Comparison of ENCODE assay signal across 8 cellular contexts in the genomic region with DNA sequence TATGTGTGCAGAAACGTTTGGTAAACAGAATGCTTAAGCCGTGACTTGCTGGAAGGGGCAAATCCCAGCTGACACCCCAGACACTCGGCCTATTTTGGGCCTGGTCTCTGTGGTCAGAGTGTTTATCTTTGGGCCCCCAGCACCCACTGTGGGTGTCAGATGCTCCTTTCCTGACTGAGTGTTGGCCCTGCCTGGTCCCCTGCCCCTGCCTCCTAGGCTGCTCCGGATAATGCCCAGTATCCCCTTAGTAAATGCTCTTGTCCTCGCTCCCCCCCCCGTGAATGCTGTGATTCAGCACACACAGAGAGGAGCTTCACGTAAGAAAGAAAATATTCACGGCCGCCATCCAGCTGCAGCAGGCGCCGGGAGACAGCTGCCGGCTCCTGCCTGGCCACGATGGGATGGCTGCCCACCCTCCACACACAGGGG. TPM values are rescaled to one million over a fixed set of nuclear protein-coding genes. Genes with fewer than 3 reads are reported as not detected.
DNase-seq lines count a peak whose midpoint lies in the region; ATAC-seq and TF ChIP-seq lines count a peak whose summit lies in the region.

No MANE protein-coding gene starts in this region.

- H3K27me3 ChIP-seq in esophagus muscularis mucosa, result no peaks in the 10 kb centered on the region
- no peaks in the 10 kb centered on the region for H3K27me3 ChIP-seq in mucosa of rectum (ENCODE audit: control insufficient read depth in 2 of 2, insufficient read depth in 2 of 2, low read length in 2 of 2)
- no peaks in the 10 kb centered on the region for H3K27me3 ChIP-seq in upper lobe of left lung

- H3K9me3 ChIP-seq in esophagus muscularis mucosa (no peaks in the 10 kb centered on the region), mucosa of rectum (ENCODE audit: control insufficient read depth in 2 of 2, low read length in 2 of 2) (no peaks in the 10 kb centered on the region), upper lobe of left lung (no peaks in the 10 kb centered on the region)

- H3K4me3 ChIP-seq in esophagus muscularis mucosa (peak overlapping the region in 3 of 4 donors; percentile 2 to 7 (median 4)), mucosa of rectum (ENCODE audit: low read length in 2 of 2) (no peak overlapping the region), upper lobe of left lung (no peak overlapping the region)

- peaks cover 72 to 80% (median 74%) of the 10 kb centered on the region in 4 donors for H3K4me1 ChIP-seq in esophagus muscularis mucosa
- peaks cover 0 to 6% of the 10 kb centered on the region in 2 donors for H3K4me1 ChIP-seq in mucosa of rectum (ENCODE audit: control insufficient read depth in 2 of 2, insufficient read depth in 2 of 2, low read length in 2 of 2)
- H3K4me1 ChIP-seq in upper lobe of left lung, result peaks cover 21 to 41% (median 31%) of the 10 kb centered on the region in 4 donors

- in situ Hi-C loops in KBM-7 (cut with MboI; ENCODE audit: low pct_unique_long_range_greater_than_20kb, low sequenced_read_pairs), result no loop called here

- WGBS in esophagus muscularis mucosa, result 26% methylated on average over 13 of the region's 13 CpGs
- WGBS in upper lobe of left lung, 2 donors, result 62 to 66% methylated on average over 12 to 13 of the region's 13 CpGs

- ATAC-seq in upper lobe of left lung (ENCODE audit: low FRiP score in 2 of 2), result peak in 1 of 2 donors; percentile 74

- DNase-seq in NCI-H1417 (lab: John Stamatoyannopoulos, UW) (peak; percentile 5 to 70 (median 52)), NCI-H1417 treated with DMSO at 0.1 percent for 48 hours (lab: John Stamatoyannopoulos, UW) (no peak), esophagus muscularis mucosa (ENCODE audit: extremely low spot score) (no peak), upper lobe of left lung (peak in 1 of 2 donors; percentile 50), KBM-7 (no peak), GOT3 (lab: John Stamatoyannopoulos, UW) (no peak), NCI-H2107 (lab: John Stamatoyannopoulos, UW) (no peak)

- H3K27ac ChIP-seq in esophagus muscularis mucosa (replicated peaks in 1 of 4), result peak overlapping the region; percentile 81 to 89 (median 87)
- peak overlapping the region; percentile 68 to 76 for H3K27ac ChIP-seq in mucosa of rectum (ENCODE audit: low read depth in 2 of 2, low read length in 2 of 2)
- peak overlapping the region; percentile 61 to 76 (median 66) for H3K27ac ChIP-seq in upper lobe of left lung

- H3K36me3 ChIP-seq in esophagus muscularis mucosa (no peaks in the 10 kb centered on the region), mucosa of rectum (ENCODE audit: control insufficient read depth in 2 of 2, insufficient read depth in 2 of 2, low read length in 2 of 2) (no peaks in the 10 kb centered on the region), upper lobe of left lung (no peaks in the 10 kb centered on the region)

- TF ChIP-seq POLR2A in esophagus muscularis mucosa (IDR thresholded peaks at IDR 0.05; ENCODE audit: low read depth) (no peak), upper lobe of left lung (IDR thresholded peaks at IDR 0.05) (no peak)

- intact Hi-C loops in esophagus muscularis mucosa (cut with DNase I), result no loop called here

- no peak for TF ChIP-seq EP300 in esophagus muscularis mucosa (IDR thresholded peaks at IDR 0.05)
- TF ChIP-seq EP300 in upper lobe of left lung (IDR thresholded peaks at IDR 0.05), result no peak

- H3K9ac ChIP-seq in mucosa of rectum (ENCODE audit: low read depth in 1 of 2, low read length in 2 of 2), result no peak overlapping the region

- no peak for TF ChIP-seq CTCF in esophagus muscularis mucosa (IDR thresholded peaks at IDR 0.05)
- TF ChIP-seq CTCF in upper lobe of left lung (IDR thresholded peaks at IDR 0.05), result no peak

RNA-seq across cellular contexts. Expression of gene ANGPTL2, which starts 11.3 kb away (rescaled TPM):
- total RNA-seq in esophagus muscularis mucosa (10 to 100 TPM; 29.5 to 57.0 (median 41.3) TPM), upper lobe of left lung (10 to 100 TPM in 2 of 6 donors, 1 to 10 TPM in 4; 3.9 to 26.0 (median 7.9) TPM)

Comparison
In these comparisons a context has a peak if more than half of its experiments do, and no peak if none do; other contexts are left out.
1. DNase-seq: peak in NCI-H1417 (3 of 3); none in NCI-H1417 treated with DMSO at 0.1 percent for 48 hours (single experiment), esophagus muscularis mucosa (single experiment), KBM-7 (single experiment), GOT3 (single experiment) and NCI-H2107 (single experiment).
2. H3K4me3 ChIP-seq: peak in esophagus muscularis mucosa (3 of 4); none in mucosa of rectum (0 of 2) and upper lobe of left lung (0 of 4).
3. Peak in every context shown above with its lines, with median percentiles within 50 percentile points of each other: H3K27ac ChIP-seq.